In genomic region chr9:121278535-121279169, GRCh38 we compare ENCODE assay signal across 9 cellular contexts. TPM values are rescaled to one million over a fixed set of nuclear protein-coding genes. Genes with fewer than 3 reads are reported as not detected.
DNase-seq lines count a peak whose midpoint lies in the region; ATAC-seq and TF ChIP-seq lines count a peak whose summit lies in the region.
"Had no signal": no experiment of that assay in that cellular context is flagged by ENCODE, and none has a peak within 500 bp of the region (broad histone marks: within the 10 kb centered on the region; RNA-seq: fewer than 3 reads in every experiment).

No MANE protein-coding gene starts in this region.

- intact Hi-C loops in activated CD4-positive, alpha-beta memory T cell treated with anti-CD3 and anti-CD28 coated beads for 36 hours (cut with micrococcal nuclease): loop anchor here (2.0 to 5.0 kb wide), 3 partner anchors 22 to 98 kb away; no protein-coding TSS in a partner anchor
- intact Hi-C loops in upper lobe of right lung (cut with DNase I): no loop called here

- H3K27ac ChIP-seq in upper lobe of right lung: peak overlapping the region; percentile 71

- no peaks in the 10 kb centered on the region for H3K27me3 Mint-ChIP-seq in activated CD4-positive, alpha-beta memory T cell treated with anti-CD3 and anti-CD28 coated beads for 36 hours
- no peaks in the 10 kb centered on the region for H3K27me3 Mint-ChIP-seq in naive thymus-derived CD8-positive, alpha-beta T cell

- POLR2A ChIA-PET in activated CD4-positive, alpha-beta memory T cell treated with anti-CD3 and anti-CD28 coated beads for 36 hours (lab: Charles Lee): interaction anchor here (1.7 kb wide), 1 partner anchor 10 kb away, joined by 9 read pairs; the partner anchor contains the start of gene GSN
- POLR2A ChIA-PET in naive thymus-derived CD8-positive, alpha-beta T cell (lab: Charles Lee): no interaction called here

- DNase-seq in C1 segment of cervical spinal cord (lab: John Stamatoyannopoulos, UW) (peak in 8 of 14 donors; percentile 12 to 63 (median 45)), NCI-H2029 (lab: John Stamatoyannopoulos, UW) (peak; percentile 64), fibroblast of gingiva (ENCODE audit: low read depth) (peak; percentile 98), upper lobe of right lung (no peak), NK-92 (lab: John Stamatoyannopoulos, UW; ENCODE audit: unreplicated experiment) (no peak)
- peak; percentile 60 for DNase-seq in activated CD4-positive, alpha-beta memory T cell treated with anti-CD3 and anti-CD28 coated beads for 36 hours
- DNase-seq in naive thymus-derived CD8-positive, alpha-beta T cell: peak in 5 of 10 donors; percentile 7 to 39 (median 23)

- H3K4me1 ChIP-seq in upper lobe of right lung: peaks cover 70% of the 10 kb centered on the region

- no peaks in the 10 kb centered on the region for H3K36me3 Mint-ChIP-seq in activated CD4-positive, alpha-beta memory T cell treated with anti-CD3 and anti-CD28 coated beads for 36 hours
- H3K36me3 Mint-ChIP-seq in naive thymus-derived CD8-positive, alpha-beta T cell: peaks cover 0 to 2% (median 0%) of the 10 kb centered on the region in 3 donors

- TF ChIP-seq CTCF in upper lobe of right lung (IDR thresholded peaks at IDR 0.05): peak; percentile 80

- ATAC-seq in GM18870 (IDR thresholded peaks at IDR 0.05; ENCODE audit: unreplicated experiment) (peak; percentile 47), upper lobe of right lung (peak; percentile 56)
- ATAC-seq in naive thymus-derived CD8-positive, alpha-beta T cell: peak; percentile 77 to 78

- H3K27me3 ChIP-seq in upper lobe of right lung: no peaks in the 10 kb centered on the region

- no peaks in the 10 kb centered on the region for H3K9me3 ChIP-seq in upper lobe of right lung

- H3K4me3 ChIP-seq in upper lobe of right lung: no peak overlapping the region

- H3K36me3 ChIP-seq in upper lobe of right lung: peaks cover 6% of the 10 kb centered on the region

- CTCF ChIA-PET in activated CD4-positive, alpha-beta memory T cell treated with anti-CD3 and anti-CD28 coated beads for 36 hours (lab: Charles Lee): interaction anchor here (0.6 to 2.4 kb wide), 33 partner anchors 8 to 297 kb away, joined by 3 to 27 read pairs (median 5); partner anchors contain the start of genes GSN and RAB14

- H3K27ac Mint-ChIP-seq in activated CD4-positive, alpha-beta memory T cell treated with anti-CD3 and anti-CD28 coated beads for 36 hours: no peak overlapping the region
- peak overlapping the region in 1 of 10 donors; percentile 46 for H3K27ac Mint-ChIP-seq in naive thymus-derived CD8-positive, alpha-beta T cell
- H3K27ac Mint-ChIP-seq: T-helper 1 cell treated with Interleukin-12 subunit alpha and Interleukin-12 subunit beta and Interleukin-4 antibody, amounts not matched to agents 30 μg/mL and 1 μg/mL, for 36 hours had no signal

- no peak overlapping the region for H3K4me3 Mint-ChIP-seq in activated CD4-positive, alpha-beta memory T cell treated with anti-CD3 and anti-CD28 coated beads for 36 hours
- no peak overlapping the region for H3K4me3 Mint-ChIP-seq in naive thymus-derived CD8-positive, alpha-beta T cell
- H3K4me3 Mint-ChIP-seq: T-helper 1 cell treated with Interleukin-12 subunit alpha and Interleukin-12 subunit beta and Interleukin-4 antibody, amounts not matched to agents 30 μg/mL and 1 μg/mL, for 36 hours had no signal

- H3K4me1 Mint-ChIP-seq in activated CD4-positive, alpha-beta memory T cell treated with anti-CD3 and anti-CD28 coated beads for 36 hours (ENCODE audit: low read depth): peaks cover 5% of the 10 kb centered on the region
- peaks cover 3 to 11% (median 5%) of the 10 kb centered on the region in 4 donors for H3K4me1 Mint-ChIP-seq in naive thymus-derived CD8-positive, alpha-beta T cell

- H3K9me3 Mint-ChIP-seq in activated CD4-positive, alpha-beta memory T cell treated with anti-CD3 and anti-CD28 coated beads for 36 hours: no peaks in the 10 kb centered on the region
- no peaks in the 10 kb centered on the region for H3K9me3 Mint-ChIP-seq in naive thymus-derived CD8-positive, alpha-beta T cell
- H3K9me3 Mint-ChIP-seq: T-helper 1 cell treated with Interleukin-12 subunit alpha and Interleukin-12 subunit beta and Interleukin-4 antibody, amounts not matched to agents 30 μg/mL and 1 μg/mL, for 36 hours had no signal

RNA-seq across cellular contexts. Expression of gene GSN, which starts 10.7 kb away (rescaled TPM):
- 1 to 10 TPM; 2.6 to 2.9 TPM for total RNA-seq in activated CD4-positive, alpha-beta memory T cell treated with anti-CD3 and anti-CD28 coated beads for 36 hours
- 1 to 10 TPM; 7.0 to 7.9 TPM for total RNA-seq in naive thymus-derived CD8-positive, alpha-beta T cell
- 1 to 10 TPM; 2.0 to 3.3 (median 3.0) TPM for polyA plus RNA-seq in naive thymus-derived CD8-positive, alpha-beta T cell
- 464 TPM for total RNA-seq in upper lobe of right lung

Comparison
In these comparisons a context has a peak if more than half of its experiments do, and no peak if none do; other contexts are left out.
1. DNase-seq: peak in C1 segment of cervical spinal cord (8 of 14), NCI-H2029 (single experiment), activated CD4-positive, alpha-beta memory T cell treated with anti-CD3 and anti-CD28 coated beads for 36 hours (single experiment) and fibroblast of gingiva (single experiment); none in upper lobe of right lung (single experiment) and NK-92 (single experiment).
2. RNA of gene GSN, which starts 10.7 kb away (total RNA-seq): 464 TPM in upper lobe of right lung (single experiment); 7.0 to 7.9 TPM in naive thymus-derived CD8-positive, alpha-beta T cell and 2.6 to 2.9 TPM in activated CD4-positive, alpha-beta memory T cell treated with anti-CD3 and anti-CD28 coated beads for 36 hours; every median in the first group is over 10 times any median in the second.
3. Peak in every context shown above with its lines, with median percentiles within 50 percentile points of each other: ATAC-seq.